8 cellular contexts compared by ENCODE assay signal in the genomic region with DNA sequence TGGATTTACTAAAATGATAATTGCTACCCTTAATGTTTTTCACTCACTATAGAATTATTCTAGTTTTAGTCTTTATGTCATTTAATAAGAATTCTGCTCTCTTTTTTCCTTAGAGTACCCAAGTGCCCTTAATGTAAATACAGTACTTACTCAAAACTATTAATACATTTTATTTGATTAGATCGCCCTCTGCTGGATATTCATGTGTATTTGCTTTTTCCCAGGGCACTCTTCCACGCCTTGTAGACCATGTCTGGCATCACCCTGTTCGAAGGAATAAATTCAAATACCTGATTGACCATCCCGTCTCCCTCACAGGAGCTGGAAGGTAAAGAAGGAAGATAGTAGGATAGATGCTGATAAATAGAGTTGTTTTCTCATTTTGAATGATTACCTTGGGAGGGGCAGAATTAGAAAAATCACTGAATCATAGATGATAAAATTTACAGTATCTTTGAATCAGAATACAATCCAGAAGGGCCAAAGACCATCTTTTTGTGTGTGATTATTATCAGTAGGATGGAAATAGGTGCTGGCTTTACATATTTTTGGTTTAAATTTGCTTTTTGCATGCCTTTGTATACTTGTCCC. TPM values are rescaled to one million over a fixed set of nuclear protein-coding genes. Genes with fewer than 3 reads are reported as not detected.
A peak's percentile ranks its signal among the peaks of the same experiment; 100 is the strongest.
DNase-seq lines count a peak whose midpoint lies in the region; ATAC-seq and TF ChIP-seq lines count a peak whose summit lies in the region.

No MANE protein-coding gene starts in this region.

- no peaks in the 10 kb centered on the region for H3K79me1 ChIP-seq in H9 (ENCODE audit: insufficient read depth, low read depth, low read length, poor library complexity, severe bottlenecking)

- no peak overlapping the region for H3K23ac ChIP-seq in H9 (ENCODE audit: insufficient read length, low read depth, low read length)

- H3K36me3 Mint-ChIP-seq in H9 (ENCODE audit: insufficient read depth in 1 of 3, low read depth in 3 of 3) (no peaks in the 10 kb centered on the region), endodermal cell (ENCODE audit: low read depth) (no peaks in the 10 kb centered on the region), mesothelial cell of epicardium (no peaks in the 10 kb centered on the region)

- no peak overlapping the region for H3K4me3 ChIP-seq in endodermal cell (ENCODE audit: low read length)

- no peak overlapping the region for H2BK12ac ChIP-seq in H9 (ENCODE audit: insufficient read length, low read depth, low read length)

- H3K23me2 ChIP-seq in H9 (ENCODE audit: insufficient read length, low read depth, low read length, poor library complexity, severe bottlenecking): peaks cover 9% of the 10 kb centered on the region

- H3K4me3 Mint-ChIP-seq in H9: no peak overlapping the region
- H3K4me3 Mint-ChIP-seq in endodermal cell: no peak overlapping the region
- H3K4me3 Mint-ChIP-seq in mesothelial cell of epicardium: no peak overlapping the region

- H3K79me2 ChIP-seq in H9 (ENCODE audit: insufficient read depth, low read length): no peaks in the 10 kb centered on the region

- H3K9ac ChIP-seq in H9 (ENCODE audit: extremely low read depth, insufficient read length, low read length) (no peak overlapping the region), endodermal cell (ENCODE audit: extremely low read depth, low read length, poor library complexity, severe bottlenecking) (no peak overlapping the region)

- H3K18ac ChIP-seq in H9 (ENCODE audit: insufficient read length, low read depth, low read length): no peak overlapping the region

- H3K14ac ChIP-seq in H9 (ENCODE audit: insufficient read depth, low read length): no peak overlapping the region

- H4K8ac ChIP-seq in H9 (replicated peaks; ENCODE audit: insufficient read length, low read depth, low read length): no peak overlapping the region

- ATAC-seq in GM21619 (IDR thresholded peaks at IDR 0.05; ENCODE audit: unreplicated experiment): no peak

- H3K27ac ChIP-seq in H9 (ENCODE audit: insufficient read length, low read depth, low read length): no peak overlapping the region
- no peak overlapping the region for H3K27ac ChIP-seq in endodermal cell (ENCODE audit: low read depth, low read length)

- no peak overlapping the region for H4K5ac ChIP-seq in H9 (ENCODE audit: insufficient read length, low read depth, low read length)

- TF ChIP-seq CTCF in H9 (conservative IDR thresholded peaks at IDR 0.05) (peak; percentile 83), endodermal cell (conservative IDR thresholded peaks at IDR 0.05) (peak; percentile 88), mesothelial cell of epicardium (IDR thresholded peaks at IDR 0.05; ENCODE audit: unreplicated experiment) (peak; percentile 81)

- no peak overlapping the region for H2BK120ac ChIP-seq in H9 (ENCODE audit: low read depth, low read length, poor library complexity, severe bottlenecking)

- no peak overlapping the region for H4K91ac ChIP-seq in H9 (ENCODE audit: insufficient read length, low read depth, low read length)

- no peaks in the 10 kb centered on the region for H4K20me1 ChIP-seq in H9 (ENCODE audit: control insufficient read depth, insufficient read depth, insufficient read length)

- no peak overlapping the region for H3T11ph ChIP-seq in H9 (ENCODE audit: low read length)

- DNase-seq in DMS53 (lab: John Stamatoyannopoulos, UW) (peak; percentile 83), H9 (no peak), NCI-H2081 treated with DMSO at 0.1 percent for 48 hours (lab: John Stamatoyannopoulos, UW) (peak; percentile 63), T-helper 1 cell (peak in 3 of 5 donors; percentile 14 to 63 (median 31)), endodermal cell (peak; percentile 55), mesothelial cell of epicardium (ENCODE audit: low spot score in 2 of 2, unreplicated experiment in 2 of 2) (no peak), mesenteric fat pad (ENCODE audit: low spot score) (no peak)

- H3K4ac ChIP-seq in H9 (ENCODE audit: low read depth, low read length): no peak overlapping the region

- H3K27me3 ChIP-seq in H9 (ENCODE audit: insufficient read depth, low read length) (no peaks in the 10 kb centered on the region), endodermal cell (ENCODE audit: control insufficient read depth, insufficient read depth, low read length, poor library complexity, severe bottlenecking) (no peaks in the 10 kb centered on the region)

- no peaks in the 10 kb centered on the region for H3K36me3 ChIP-seq in endodermal cell (ENCODE audit: control insufficient read depth, insufficient read depth, low read length)

- H2AFZ ChIP-seq in H9 (ENCODE audit: low read length): no peak overlapping the region

- H3K27ac Mint-ChIP-seq in H9 (no peak overlapping the region; a peak in 1 of 7 replicates), endodermal cell (no peak overlapping the region), mesothelial cell of epicardium (no peak overlapping the region)

- no CpG with 5 or more reads among the region's 4 CpGs for WGBS in H9 (ENCODE audit: extremely low coverage, insufficient read length, low lambda C conversion rate)
- WGBS in endodermal cell (ENCODE audit: insufficient coverage in 1 of 2, insufficient read length in 1 of 2), 2 experiments: 0 to 31% methylated on average over 1 to 4 of the region's 4 CpGs

- H3K4me2 ChIP-seq in H9 (ENCODE audit: insufficient read depth, insufficient read length, low read length): no peak overlapping the region

- H3K27me3 Mint-ChIP-seq in H9 (ENCODE audit: low read depth) (no peaks in the 10 kb centered on the region; the same call in 1 of the 2 replicates), endodermal cell (ENCODE audit: insufficient read depth) (peaks cover 3% of the 10 kb centered on the region), mesothelial cell of epicardium (ENCODE audit: low read depth) (no peaks in the 10 kb centered on the region)

- H3K56ac ChIP-seq in H9 (ENCODE audit: insufficient read length, low read depth, low read length): no peak overlapping the region

- no peaks in the 10 kb centered on the region for H3K9me3 Mint-ChIP-seq in H9
- no peaks in the 10 kb centered on the region for H3K9me3 Mint-ChIP-seq in endodermal cell
- no peaks in the 10 kb centered on the region for H3K9me3 Mint-ChIP-seq in mesothelial cell of epicardium

- H2AK5ac ChIP-seq in H9 (ENCODE audit: insufficient read length, low read length): no peak overlapping the region

- peaks cover 5 to 7% of the 10 kb centered on the region in 2 experiments; a peak in 2 of 4 replicates for H3K4me1 Mint-ChIP-seq in H9
- H3K4me1 Mint-ChIP-seq in endodermal cell: peaks cover 4% of the 10 kb centered on the region
- peaks cover 4% of the 10 kb centered on the region for H3K4me1 Mint-ChIP-seq in mesothelial cell of epicardium

- H2BK20ac ChIP-seq in H9 (ENCODE audit: low read depth, low read length, poor library complexity, severe bottlenecking): no peak overlapping the region

- H2BK5ac ChIP-seq in H9 (ENCODE audit: insufficient read length, low read length): no peak overlapping the region

- H3K9me3 ChIP-seq in H9 (ENCODE audit: control insufficient read depth, low read depth, low read length) (no peaks in the 10 kb centered on the region), endodermal cell (ENCODE audit: control insufficient read depth, low read length) (no peaks in the 10 kb centered on the region)

- H2BK15ac ChIP-seq in H9 (ENCODE audit: low read depth, low read length): no peak overlapping the region

- H3K4me1 ChIP-seq in H9 (ENCODE audit: insufficient read depth, low read length) (no peaks in the 10 kb centered on the region), endodermal cell (ENCODE audit: control insufficient read depth, insufficient read depth, low read length) (no peaks in the 10 kb centered on the region)

RNA-seq across cellular contexts. Expression of a gene that starts 4.1 kb away (rescaled TPM):
- 0.46 and 0.48 TPM in 2 replicates for total RNA-seq in H9 (2021)
- 1 to 10 TPM in 1 of 2 donors, under 1 TPM in 1; 0.69 to 1.3 TPM for total RNA-seq in endodermal cell
- not detected for polyA plus RNA-seq in endodermal cell (2013, experiment 1 of 2)
- not detected for polyA plus RNA-seq in endodermal cell (2013, experiment 2 of 2)
- 0.29 to 1.4 TPM (median 0.97 TPM) in 3 replicates for total RNA-seq in mesothelial cell of epicardium
- total RNA-seq in mesenteric fat pad: not detected

Comparison
In these comparisons a context has a peak if more than half of its experiments do, and no peak if none do; other contexts are left out.
1. DNase-seq: peak in DMS53 (single experiment), NCI-H2081 treated with DMSO at 0.1 percent for 48 hours (single experiment), T-helper 1 cell (3 of 5) and endodermal cell (single experiment); none in H9 (single experiment), mesothelial cell of epicardium (0 of 2) and mesenteric fat pad (single experiment).
2. Peak in every context shown above with its lines, with median percentiles within 50 percentile points of each other: CTCF ChIP-seq.